Comparison of ENCODE assay signal across 22 cellular contexts in the genomic region with DNA sequence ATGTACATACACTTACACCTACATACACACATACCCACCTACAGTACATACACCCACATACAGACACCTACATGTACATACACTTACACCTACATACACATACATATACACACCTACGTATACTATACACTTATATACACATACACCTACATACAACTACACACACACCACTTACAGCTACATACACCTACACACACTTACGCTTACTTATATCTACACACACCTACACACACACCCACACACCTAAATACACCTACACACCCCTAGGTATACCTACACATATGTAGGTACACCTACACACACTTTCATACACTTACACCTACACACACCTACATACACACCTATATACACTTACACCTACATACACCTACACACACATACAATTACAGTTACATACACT.
DNase-seq lines count a peak whose midpoint lies in the region; ATAC-seq, FAIRE-seq and TF ChIP-seq lines count a peak whose summit lies in the region.
"Had no signal": no experiment of that assay in that cellular context is flagged by ENCODE, and none has a peak within 500 bp of the region (broad histone marks: within the 10 kb centered on the region; RNA-seq: fewer than 3 reads in every experiment).

No MANE protein-coding gene starts in this region.

- H3K36me3 Mint-ChIP-seq in activated CD4-positive, alpha-beta T cell treated with anti-CD3 and anti-CD28 coated beads, Interleukin-2, amount 10 ng/mL, durations not matched to agents 24 days and 14 days (ENCODE audit: low read depth), result no peaks in the 10 kb centered on the region
- no peaks in the 10 kb centered on the region for H3K36me3 Mint-ChIP-seq in activated CD4-positive, alpha-beta T cell treated with anti-CD3 and anti-CD28 coated beads, Interleukin-2, amount 10 ng/mL, durations not matched to agents 7 days and 5 days (ENCODE audit: low read depth)
- no peaks in the 10 kb centered on the region for H3K36me3 Mint-ChIP-seq in naive thymus-derived CD4-positive, alpha-beta T cell
- H3K36me3 Mint-ChIP-seq: CD8-positive, alpha-beta T cell had no signal

- no peaks in the 10 kb centered on the region for H3K27me3 Mint-ChIP-seq in activated CD4-positive, alpha-beta T cell treated with anti-CD3 and anti-CD28 coated beads, Interleukin-2, amount 10 ng/mL, durations not matched to agents 24 days and 14 days
- H3K27me3 Mint-ChIP-seq in activated CD4-positive, alpha-beta T cell treated with anti-CD3 and anti-CD28 coated beads, Interleukin-2, amount 10 ng/mL, durations not matched to agents 7 days and 5 days, result no peaks in the 10 kb centered on the region
- peaks cover 0 to 8% (median 0%) of the 10 kb centered on the region in 5 donors for H3K27me3 Mint-ChIP-seq in naive thymus-derived CD4-positive, alpha-beta T cell

- no peak for DNase-seq in activated CD4-positive, alpha-beta T cell treated with anti-CD3 and anti-CD28 coated beads, Interleukin-2, amount 10 ng/mL, durations not matched to agents 24 days and 14 days
- no peak for DNase-seq in activated CD4-positive, alpha-beta T cell treated with anti-CD3 and anti-CD28 coated beads, Interleukin-2, amount 10 ng/mL, durations not matched to agents 7 days and 5 days
- DNase-seq in H7, result peak; percentile 11
- DNase-seq in bronchial epithelial cell (ENCODE audit: low read depth), result no peak
- DNase-seq in naive thymus-derived CD4-positive, alpha-beta T cell, result no peak
- no peak for DNase-seq in DMS153 (lab: John Stamatoyannopoulos, UW)
- no peak for DNase-seq in AG20443 (ENCODE audit: low spot score)
- DNase-seq in Ammon's horn (ENCODE audit: low spot score), result no peak
- DNase-seq: Calu3; CD8-positive, alpha-beta T cell; DMS53; DND-41; EL; GM23248; HCEC 1CT; HFFc6 had no signal

- H3K27ac Mint-ChIP-seq in activated CD4-positive, alpha-beta T cell treated with anti-CD3 and anti-CD28 coated beads, Interleukin-2, amount 10 ng/mL, durations not matched to agents 24 days and 14 days, result peak overlapping the region; percentile 9
- H3K27ac Mint-ChIP-seq in activated CD4-positive, alpha-beta T cell treated with anti-CD3 and anti-CD28 coated beads, Interleukin-2, amount 10 ng/mL, durations not matched to agents 7 days and 5 days, result no peak overlapping the region
- H3K27ac Mint-ChIP-seq in naive thymus-derived CD4-positive, alpha-beta T cell, result no peak overlapping the region
- H3K27ac Mint-ChIP-seq: B cell; CD8-positive, alpha-beta T cell; HFFc6 had no signal

- no peak overlapping the region for H3K4me3 Mint-ChIP-seq in activated CD4-positive, alpha-beta T cell treated with anti-CD3 and anti-CD28 coated beads, Interleukin-2, amount 10 ng/mL, durations not matched to agents 24 days and 14 days
- H3K4me3 Mint-ChIP-seq in activated CD4-positive, alpha-beta T cell treated with anti-CD3 and anti-CD28 coated beads, Interleukin-2, amount 10 ng/mL, durations not matched to agents 7 days and 5 days, result no peak overlapping the region
- no peak overlapping the region for H3K4me3 Mint-ChIP-seq in naive thymus-derived CD4-positive, alpha-beta T cell
- H3K4me3 Mint-ChIP-seq: B cell; CD8-positive, alpha-beta T cell; HFFc6 had no signal

- H3K9me3 ChIP-seq in naive thymus-derived CD4-positive, alpha-beta T cell (ENCODE audit: control insufficient read depth in 2 of 3, low read length in 3 of 3), result no peaks in the 10 kb centered on the region
- H3K9me3 ChIP-seq: A549; BLaER1 treated with 17β-estradiol and CSF1 and Interleukin-3, amounts not matched to agents 10 nM and 100 nM had no signal

- no peaks in the 10 kb centered on the region for H3K4me1 ChIP-seq in naive thymus-derived CD4-positive, alpha-beta T cell (ENCODE audit: control insufficient read depth in 2 of 2, insufficient read depth in 2 of 2, low read length in 2 of 2)
- H3K4me1 ChIP-seq: A549 had no signal

- intact Hi-C loops in activated CD4-positive, alpha-beta T cell treated with anti-CD3 and anti-CD28 coated beads, Interleukin-2, amount 10 ng/mL, durations not matched to agents 24 days and 14 days (cut with micrococcal nuclease), result no loop called here
- intact Hi-C loops in naive thymus-derived CD4-positive, alpha-beta T cell (cut with micrococcal nuclease), result no loop called here

- peak; percentile 27 for ATAC-seq in naive thymus-derived CD4-positive, alpha-beta T cell
- ATAC-seq: A549; CD8-positive, alpha-beta T cell; GM12878 had no signal

- peak; percentile 75 for FAIRE-seq in bronchial epithelial cell (lab: Jason Lieb, UNC)
- FAIRE-seq: A549, GM12878, GM18507 had no signal

- no peak for TF ChIP-seq CTCF in bronchial epithelial cell (IDR thresholded peaks at IDR 0.05; ENCODE audit: insufficient read depth, low read length, severe bottlenecking)

- H3K9me3 Mint-ChIP-seq in activated CD4-positive, alpha-beta T cell treated with anti-CD3 and anti-CD28 coated beads, Interleukin-2, amount 10 ng/mL, durations not matched to agents 24 days and 14 days, result no peaks in the 10 kb centered on the region
- H3K9me3 Mint-ChIP-seq in activated CD4-positive, alpha-beta T cell treated with anti-CD3 and anti-CD28 coated beads, Interleukin-2, amount 10 ng/mL, durations not matched to agents 7 days and 5 days, result no peaks in the 10 kb centered on the region
- peaks cover 0 to 2% (median 0%) of the 10 kb centered on the region in 11 donors for H3K9me3 Mint-ChIP-seq in naive thymus-derived CD4-positive, alpha-beta T cell
- H3K9me3 Mint-ChIP-seq: CD8-positive, alpha-beta T cell had no signal

- CTCF ChIA-PET in activated CD4-positive, alpha-beta T cell treated with anti-CD3 and anti-CD28 coated beads, Interleukin-2, amount 10 ng/mL, durations not matched to agents 7 days and 5 days (lab: Charles Lee), result no interaction called here
- CTCF ChIA-PET in naive thymus-derived CD4-positive, alpha-beta T cell (lab: Charles Lee), result no interaction called here

- H3K36me3 ChIP-seq in H7 (replicated peaks; ENCODE audit: control insufficient read depth, insufficient read depth, low read length) (peaks cover 4% of the 10 kb centered on the region), bronchial epithelial cell (ENCODE audit: control insufficient read depth, insufficient read depth, low read length) (peaks cover 8% of the 10 kb centered on the region)
- no peaks in the 10 kb centered on the region for H3K36me3 ChIP-seq in naive thymus-derived CD4-positive, alpha-beta T cell (ENCODE audit: control insufficient read depth in 2 of 3, insufficient read depth in 3 of 3, low read length in 3 of 3)
- H3K36me3 ChIP-seq: BLaER1 treated with 17β-estradiol and CSF1 and Interleukin-3, amounts not matched to agents 10 nM and 100 nM had no signal

- POLR2A ChIA-PET in activated CD4-positive, alpha-beta T cell treated with anti-CD3 and anti-CD28 coated beads, Interleukin-2, amount 10 ng/mL, durations not matched to agents 7 days and 5 days (lab: Charles Lee), result no interaction called here
- POLR2A ChIA-PET in naive thymus-derived CD4-positive, alpha-beta T cell (lab: Charles Lee), result no interaction called here

- no peak overlapping the region for H3K4me3 ChIP-seq in H7 (ENCODE audit: insufficient read depth, low read depth, low read length)
- no peak overlapping the region for H3K4me3 ChIP-seq in bronchial epithelial cell (ENCODE audit: low read depth, low read length)
- no peak overlapping the region for H3K4me3 ChIP-seq in naive thymus-derived CD4-positive, alpha-beta T cell (ENCODE audit: low read length)
- H3K4me3 ChIP-seq: A549; BLaER1 treated with 17β-estradiol and CSF1 and Interleukin-3, amounts not matched to agents 10 nM and 100 nM; GM12878; GM23248 had no signal

- no peaks in the 10 kb centered on the region for H3K27me3 ChIP-seq in H7 (ENCODE audit: control insufficient read depth, insufficient read depth, low read length)
- no peaks in the 10 kb centered on the region for H3K27me3 ChIP-seq in bronchial epithelial cell (ENCODE audit: control insufficient read depth, insufficient read depth, low read length)
- no peaks in the 10 kb centered on the region for H3K27me3 ChIP-seq in naive thymus-derived CD4-positive, alpha-beta T cell (ENCODE audit: control insufficient read depth in 2 of 2, insufficient read depth in 2 of 2, low read length in 2 of 2)
- H3K27me3 ChIP-seq: BLaER1 treated with 17β-estradiol and CSF1 and Interleukin-3, amounts not matched to agents 10 nM and 100 nM had no signal

- no peaks in the 10 kb centered on the region for H3K4me1 Mint-ChIP-seq in activated CD4-positive, alpha-beta T cell treated with anti-CD3 and anti-CD28 coated beads, Interleukin-2, amount 10 ng/mL, durations not matched to agents 24 days and 14 days
- H3K4me1 Mint-ChIP-seq in activated CD4-positive, alpha-beta T cell treated with anti-CD3 and anti-CD28 coated beads, Interleukin-2, amount 10 ng/mL, durations not matched to agents 7 days and 5 days, result no peaks in the 10 kb centered on the region
- peaks cover 0 to 5% (median 0%) of the 10 kb centered on the region in 7 donors for H3K4me1 Mint-ChIP-seq in naive thymus-derived CD4-positive, alpha-beta T cell
- H3K4me1 Mint-ChIP-seq: B cell had no signal

- no peak overlapping the region for H3K27ac ChIP-seq in naive thymus-derived CD4-positive, alpha-beta T cell (ENCODE audit: low read depth, low read length)
- H3K27ac ChIP-seq: 22Rv1; A549; BLaER1 treated with 17β-estradiol and CSF1 and Interleukin-3, amounts not matched to agents 10 nM and 100 nM; GM23248 had no signal
